In the genomic region with DNA sequence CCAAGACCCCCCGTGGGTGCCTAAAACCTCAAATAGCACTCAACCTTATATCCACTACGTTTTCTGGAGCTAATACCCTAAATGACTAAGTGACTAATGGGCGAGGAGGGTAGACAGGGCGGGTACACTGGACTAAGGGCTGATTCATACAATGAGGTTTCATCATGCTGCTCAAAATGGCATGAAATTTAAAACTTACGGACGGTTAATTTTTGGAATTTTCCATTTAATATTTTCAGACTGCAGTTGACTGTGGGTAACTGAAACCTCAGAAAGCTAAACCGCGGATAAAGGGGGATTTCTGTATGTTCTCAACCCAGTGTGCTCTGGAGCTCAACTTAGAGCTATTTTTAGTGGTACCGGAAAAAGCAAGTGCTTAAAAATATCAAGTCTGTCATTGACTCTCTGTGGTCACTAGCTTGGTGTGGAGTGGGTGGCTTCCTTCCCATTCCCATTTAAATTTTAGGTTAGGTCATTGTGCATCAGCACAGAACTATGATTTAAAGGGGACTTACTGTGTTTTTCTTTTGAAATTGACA, we compare ENCODE assay signal across 1 cellular context.
TF ChIP-seq lines count a peak whose summit lies in the region.

No MANE protein-coding gene starts in this region.

TF ChIP-seq in SK-N-SH, 30 proteins besides CTCF, POLR2A, EP300 and RAD21 (continued from another document):
- TF ChIP-seq NRF1 (IDR thresholded peaks at IDR 0.05; ENCODE audit: low read depth, low read length) (no peak), CHD2 (IDR thresholded peaks at IDR 0.05; ENCODE audit: low read length, partially characterized antibody) (no peak)
- TF ChIP-seq, protein P1, sequence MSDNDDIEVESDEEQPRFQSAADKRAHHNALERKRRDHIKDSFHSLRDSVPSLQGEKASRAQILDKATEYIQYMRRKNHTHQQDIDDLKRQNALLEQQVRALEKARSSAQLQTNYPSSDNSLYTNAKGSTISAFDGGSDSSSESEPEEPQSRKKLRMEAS (IDR thresholded peaks at IDR 0.05; ENCODE audit: low read depth) = 0 out of 2 replicates have a peak, but pooled peaks have one; percentile 2
